In the genomic region with DNA sequence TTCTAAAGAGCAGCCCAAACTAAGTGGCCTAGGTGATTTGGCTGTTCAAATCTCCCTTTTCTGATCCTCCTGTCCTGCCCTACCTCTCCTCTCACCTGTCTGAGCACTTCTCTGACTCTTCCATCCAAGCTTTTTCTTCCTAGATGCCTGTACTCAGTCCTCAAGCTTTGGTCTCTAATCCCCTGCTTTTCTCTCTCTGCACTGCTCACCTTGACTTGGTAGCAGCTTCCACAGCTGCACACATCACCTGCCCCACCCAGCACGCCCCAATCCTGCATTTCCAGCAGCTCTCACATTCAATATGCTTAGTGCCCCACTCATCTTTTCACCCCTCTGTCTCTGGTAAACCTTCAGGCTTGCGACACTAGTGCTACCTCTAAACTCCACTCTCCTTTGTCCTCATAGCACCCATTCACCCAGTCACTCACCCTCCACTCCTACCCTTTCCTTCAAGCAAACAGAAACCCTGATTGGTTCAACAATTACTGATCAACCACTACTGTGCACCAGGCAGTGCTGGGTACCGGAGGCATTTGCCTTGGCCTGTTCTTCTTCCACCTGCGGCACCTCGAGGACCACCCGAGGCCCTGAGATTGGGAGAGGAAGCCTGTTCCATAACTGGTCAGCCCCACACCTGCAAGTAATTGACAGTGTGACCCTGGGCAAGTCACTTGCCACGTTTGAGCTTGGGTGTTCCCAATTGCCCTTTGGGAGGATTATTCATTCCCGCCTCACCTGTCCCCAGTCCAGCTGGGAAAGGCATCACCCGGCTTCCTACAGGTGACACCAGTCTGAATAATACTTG, we compare ENCODE assay signal across 19 cellular contexts.
DNase-seq lines count a peak whose midpoint lies in the region; ATAC-seq and TF ChIP-seq lines count a peak whose summit lies in the region.
"Had no signal": no experiment of that assay in that cellular context is flagged by ENCODE, and none has a peak within 500 bp of the region (broad histone marks: within the 10 kb centered on the region; RNA-seq: fewer than 3 reads in every experiment).

No MANE protein-coding gene starts in this region.

- no peak for DNase-seq in activated naive CD4-positive, alpha-beta T cell treated with anti-CD3 and anti-CD28 coated beads, Interleukin-2, amount 50 U/mL, for 72 hours (ENCODE audit: low spot score in 2 of 2)
- no peak for DNase-seq in activated naive CD4-positive, alpha-beta T cell treated with Interleukin-2 at 50 U/mL for 16 hours
- DNase-seq in esophagus muscularis mucosa (ENCODE audit: extremely low spot score) (peak; percentile 79), vagina (ENCODE audit: extremely low spot score in 2 of 2) (peak; percentile 76 to 77), SKM-1 treated with dmso at 0.1 percent for 144 hours (lab: John Stamatoyannopoulos, UW; ENCODE audit: unreplicated experiment) (no peak), retina (no peak)
- DNase-seq: brain microvascular endothelial cell; EL; NCI-H2081 treated with DMSO at 0.1 percent for 48 hours; NCI-H526 treated with DMSO at 0.1 percent for 48 hours; OCI-M1; SIG-M5; stimulated activated naive CD4-positive, alpha-beta T cell; T-helper 9 cell; trophoblast cell had no signal

- no peak for TF ChIP-seq POLR2A in esophagus muscularis mucosa (IDR thresholded peaks at IDR 0.05; ENCODE audit: low read depth)
- TF ChIP-seq POLR2A in vagina (IDR thresholded peaks at IDR 0.05), result no peak

- TF ChIP-seq CTCF in OCI-LY1 (IDR thresholded peaks at IDR 0.05; ENCODE audit: low read length) (no peak), esophagus muscularis mucosa (IDR thresholded peaks at IDR 0.05) (no peak), vagina (IDR thresholded peaks at IDR 0.05) (no peak)

- H3K36me3 ChIP-seq in OCI-LY1 (ENCODE audit: insufficient read depth, low read length) (no peaks in the 10 kb centered on the region), esophagus muscularis mucosa (no peaks in the 10 kb centered on the region), vagina (no peaks in the 10 kb centered on the region)
- H3K36me3 ChIP-seq: brain microvascular endothelial cell had no signal

- H3K27me3 ChIP-seq in OCI-LY1 (ENCODE audit: insufficient read depth, low read length), result no peaks in the 10 kb centered on the region
- H3K27me3 ChIP-seq in esophagus muscularis mucosa, result no peaks in the 10 kb centered on the region
- H3K27me3 ChIP-seq in vagina, result no peaks in the 10 kb centered on the region
- H3K27me3 ChIP-seq: brain microvascular endothelial cell had no signal

- H3K79me2 ChIP-seq in OCI-LY1 (ENCODE audit: insufficient read depth, low read length), result no peaks in the 10 kb centered on the region

- no peak for TF ChIP-seq EP300 in esophagus muscularis mucosa (IDR thresholded peaks at IDR 0.05)

- H3K4me3 ChIP-seq in OCI-LY1 (ENCODE audit: low read depth, low read length, poor library complexity, severe bottlenecking), result no peak overlapping the region
- no peak overlapping the region for H3K4me3 ChIP-seq in esophagus muscularis mucosa
- H3K4me3 ChIP-seq in vagina, result no peak overlapping the region

- H3K4me1 ChIP-seq in OCI-LY1 (ENCODE audit: insufficient read depth, low read length, severe bottlenecking), result peaks cover 54% of the 10 kb centered on the region
- H3K4me1 ChIP-seq in esophagus muscularis mucosa, result peaks cover 8 to 26% (median 23%) of the 10 kb centered on the region in 4 donors
- peaks cover 52% of the 10 kb centered on the region for H3K4me1 ChIP-seq in vagina

- no peaks in the 10 kb centered on the region for H3F3A ChIP-seq in OCI-LY1 (ENCODE audit: insufficient read depth, low read length)

- peaks cover 19% of the 10 kb centered on the region in 2 donors for H3K36me3 Mint-ChIP-seq in activated naive CD4-positive, alpha-beta T cell treated with anti-CD3 and anti-CD28 coated beads, Interleukin-2, amount 50 U/mL, for 72 hours

- H3K9me2 ChIP-seq in OCI-LY1 (ENCODE audit: low read depth, low read length), result no peaks in the 10 kb centered on the region

- no peak for ATAC-seq in activated naive CD4-positive, alpha-beta T cell treated with anti-CD3 and anti-CD28 coated beads, Interleukin-2, amount 50 U/mL, for 72 hours

- H3K27ac Mint-ChIP-seq in activated naive CD4-positive, alpha-beta T cell treated with anti-CD3 and anti-CD28 coated beads, Interleukin-2, amount 50 U/mL, for 72 hours, result peak overlapping the region; percentile 19 to 46
- H3K27ac Mint-ChIP-seq: dendritic cell treated with granulocyte-macrophage colony-stimulating factor and Interleukin-4, amounts not matched to agents 40 ng/mL and 50 ng/mL, for 4 days had no signal

- peak overlapping the region; percentile 1; the same call in 1 of the 2 replicates for H3K4me2 ChIP-seq in OCI-LY1 (ENCODE audit: low read length)

- peak overlapping the region; percentile 7; the same call in 1 of the 2 replicates for H3K9ac ChIP-seq in OCI-LY1 (ENCODE audit: low read length)

- H3K9me3 ChIP-seq in OCI-LY1 (ENCODE audit: low read length), result no peaks in the 10 kb centered on the region
- no peaks in the 10 kb centered on the region for H3K9me3 ChIP-seq in esophagus muscularis mucosa
- H3K9me3 ChIP-seq in vagina, result no peaks in the 10 kb centered on the region

- 93% methylated on average over 9 of the region's 9 CpGs for WGBS in esophagus muscularis mucosa

- H3K9me3 Mint-ChIP-seq in activated naive CD4-positive, alpha-beta T cell treated with anti-CD3 and anti-CD28 coated beads, Interleukin-2, amount 50 U/mL, for 72 hours, result no peaks in the 10 kb centered on the region
- H3K9me3 Mint-ChIP-seq: dendritic cell treated with granulocyte-macrophage colony-stimulating factor and Interleukin-4, amounts not matched to agents 40 ng/mL and 50 ng/mL, for 4 days; IgD-negative memory B cell had no signal

- no peak overlapping the region for H2AFZ ChIP-seq in OCI-LY1 (ENCODE audit: low read length)

- intact Hi-C loops in esophagus muscularis mucosa (cut with DNase I), result no loop called here
- intact Hi-C loops in vagina (cut with DNase I), result no loop called here

- H3K27ac ChIP-seq in OCI-LY1 (ENCODE audit: low read depth, low read length, poor library complexity, severe bottlenecking) (peak overlapping the region; percentile 26), esophagus muscularis mucosa (replicated peaks in 1 of 4) (no peak overlapping the region), vagina (no peak overlapping the region)
- H3K27ac ChIP-seq: brain microvascular endothelial cell, epithelial cell of prostate had no signal

- no peaks in the 10 kb centered on the region for H4K20me1 ChIP-seq in OCI-LY1 (ENCODE audit: insufficient read depth, low read length)

Comparison
In these comparisons a context has a peak if more than half of its experiments do, and no peak if none do; other contexts are left out.
1. DNase-seq: peak in esophagus muscularis mucosa (single experiment) and vagina (2 of 2); none in activated naive CD4-positive, alpha-beta T cell treated with anti-CD3 and anti-CD28 coated beads, Interleukin-2, amount 50 U/mL, for 72 hours (0 of 2), activated naive CD4-positive, alpha-beta T cell treated with Interleukin-2 at 50 U/mL for 16 hours (single experiment), SKM-1 treated with dmso at 0.1 percent for 144 hours (single experiment) and retina (single experiment).